23 cellular contexts compared by ENCODE assay signal in the genomic region with DNA sequence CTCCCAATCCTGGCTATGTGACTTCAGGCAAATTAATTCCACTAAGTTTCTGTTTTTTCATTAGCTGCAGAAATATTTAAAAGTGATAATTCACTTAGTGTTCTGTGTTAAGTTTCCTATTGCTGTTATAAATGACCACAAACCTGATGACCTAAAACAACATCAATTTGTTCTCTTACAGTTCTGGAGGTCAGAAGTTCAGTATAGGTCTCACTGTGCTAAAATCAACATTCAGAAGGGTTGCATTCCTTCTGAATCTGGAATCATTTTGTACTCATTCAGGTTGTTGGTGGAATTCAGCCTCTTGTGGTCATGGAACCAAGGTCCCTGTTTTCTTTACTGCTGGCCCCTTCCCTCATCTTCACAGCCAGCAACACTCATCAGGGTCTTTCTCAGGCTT.
DNase-seq lines count a peak whose midpoint lies in the region; ATAC-seq, FAIRE-seq and TF ChIP-seq lines count a peak whose summit lies in the region.
"Had no signal": no experiment of that assay in that cellular context is flagged by ENCODE, and none has a peak within 500 bp of the region (broad histone marks: within the 10 kb centered on the region; RNA-seq: fewer than 3 reads in every experiment).

No MANE protein-coding gene starts in this region.

- H3K27me3 ChIP-seq in right lobe of liver: no peaks in the 10 kb centered on the region
- H3K27me3 ChIP-seq: BE2C, BLaER1 had no signal

- intact Hi-C loops in right lobe of liver (cut with DNase I): no loop called here

- H3K4me1 Mint-ChIP-seq in immature natural killer cell: no peaks in the 10 kb centered on the region
- H3K4me1 Mint-ChIP-seq: CD14-positive monocyte; CD4-positive, alpha-beta memory T cell; CD4-positive, CD25-positive, alpha-beta regulatory T cell; CD8-positive, alpha-beta memory T cell had no signal

- H3K36me3 ChIP-seq in right lobe of liver: no peaks in the 10 kb centered on the region
- H3K36me3 ChIP-seq: BE2C, BLaER1 had no signal

- DNase-seq in D721Med (ENCODE audit: insufficient read length, low spot score): no peak
- DNase-seq in astrocyte of the hippocampus (ENCODE audit: low read depth, low spot score): peak; percentile 29
- peak; percentile 10 for DNase-seq in left kidney (ENCODE audit: low read depth, low spot score)
- DNase-seq in right lobe of liver: no peak
- DNase-seq in immature natural killer cell: no peak
- DNase-seq in NCI-H146 (lab: John Stamatoyannopoulos, UW): no peak
- DNase-seq: 8988T; ACHN; BE2C; C1 segment of cervical spinal cord; CD4-positive, alpha-beta memory T cell; CD4-positive, CD25-positive, alpha-beta regulatory T cell; CD8-positive, alpha-beta memory T cell; COR-L47; DMS79 treated with DMSO at 0.1 percent for 48 hours; GF-D8 had no signal

- H3K27ac ChIP-seq in right lobe of liver: no peak overlapping the region
- H3K27ac ChIP-seq: BLaER1 had no signal

- no peaks in the 10 kb centered on the region for H3K9me3 ChIP-seq in right lobe of liver
- H3K9me3 ChIP-seq: BE2C, BLaER1 had no signal

- peak; percentile 62 to 92 (median 76) for ATAC-seq in right lobe of liver
- no peak for ATAC-seq in HG03520 (IDR thresholded peaks at IDR 0.05; ENCODE audit: unreplicated experiment)

- no peaks in the 10 kb centered on the region for H3K36me3 Mint-ChIP-seq in immature natural killer cell
- H3K36me3 Mint-ChIP-seq: CD14-positive monocyte; CD4-positive, alpha-beta memory T cell; CD4-positive, CD25-positive, alpha-beta regulatory T cell; CD8-positive, alpha-beta memory T cell had no signal

- H3K27me3 Mint-ChIP-seq in immature natural killer cell (ENCODE audit: low read depth in 3 of 3): no peaks in the 10 kb centered on the region
- H3K27me3 Mint-ChIP-seq: CD4-positive, alpha-beta memory T cell; CD4-positive, CD25-positive, alpha-beta regulatory T cell; CD8-positive, alpha-beta memory T cell had no signal

- H3K4me3 Mint-ChIP-seq in immature natural killer cell: no peak overlapping the region
- H3K4me3 Mint-ChIP-seq: CD14-positive monocyte; CD4-positive, alpha-beta memory T cell; CD4-positive, CD25-positive, alpha-beta regulatory T cell; CD8-positive, alpha-beta memory T cell had no signal

- H3K4me1 ChIP-seq in right lobe of liver: peaks cover 0 to 8% (median 2%) of the 10 kb centered on the region in 4 donors
- H3K4me1 ChIP-seq: BE2C, BLaER1 had no signal

- peaks cover 10 to 29% (median 15%) of the 10 kb centered on the region in 6 donors for H3K9me3 Mint-ChIP-seq in immature natural killer cell

- no peak overlapping the region for H3K27ac Mint-ChIP-seq in immature natural killer cell
- H3K27ac Mint-ChIP-seq: CD14-positive monocyte; CD4-positive, alpha-beta memory T cell; CD4-positive, CD25-positive, alpha-beta regulatory T cell; CD8-positive, alpha-beta memory T cell had no signal

- H3K4me3 ChIP-seq in right lobe of liver: no peak overlapping the region
- H3K4me3 ChIP-seq: BLaER1 had no signal

- peak; percentile 38 for FAIRE-seq in D721Med (lab: Jason Lieb, UNC)
- FAIRE-seq: A204.1, G401.6, GM12891, GM19239 had no signal

- TF ChIP-seq POLR2A in right lobe of liver (IDR thresholded peaks at IDR 0.05): no peak

- TF ChIP-seq CTCF in D721Med (IDR thresholded peaks at IDR 0.05; ENCODE audit: insufficient read depth, missing control alignments) (no peak), right lobe of liver (IDR thresholded peaks at IDR 0.05) (no peak)

Comparison
In these comparisons a context has a peak if more than half of its experiments do, and no peak if none do; other contexts are left out.
1. DNase-seq: peak in astrocyte of the hippocampus (single experiment) and left kidney (single experiment); none in D721Med (single experiment), right lobe of liver (0 of 3), immature natural killer cell (0 of 3) and NCI-H146 (single experiment).